In the genomic region with DNA sequence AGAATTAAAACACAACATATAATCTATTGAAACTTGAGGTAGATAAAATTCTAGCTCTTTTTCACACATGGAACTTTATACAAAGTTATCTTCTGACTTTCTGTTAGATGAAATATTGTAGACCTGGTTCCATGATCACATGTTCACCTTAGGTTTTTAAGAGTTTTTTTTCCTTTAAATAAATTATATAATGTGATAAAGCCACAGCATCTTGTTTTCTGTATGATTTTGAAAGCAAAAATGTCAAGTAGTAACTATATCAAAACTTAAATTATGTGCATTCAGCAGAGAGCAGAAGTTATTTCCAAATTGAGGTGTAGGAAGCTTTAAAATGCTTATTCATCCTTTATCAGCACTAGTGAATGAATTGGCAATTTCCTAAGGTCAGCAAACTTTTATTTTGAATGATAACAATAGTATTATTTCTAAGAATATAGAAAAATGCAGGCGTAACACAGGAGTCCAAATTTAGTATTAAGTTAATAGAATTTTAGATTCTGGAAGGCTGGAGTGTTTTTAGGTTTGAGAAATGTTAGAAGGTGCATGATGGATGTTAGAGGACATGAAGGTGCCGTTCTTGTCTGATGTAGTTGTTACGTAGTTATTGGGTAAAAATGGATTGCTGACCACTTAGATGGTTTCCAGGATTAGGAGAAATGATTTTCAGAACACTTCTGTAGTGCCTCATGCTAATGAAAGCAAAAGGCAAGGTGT, we compare ENCODE assay signal across 1 cellular context.
A peak's percentile ranks its signal among the peaks of the same experiment; 100 is the strongest.
TF ChIP-seq lines count a peak whose summit lies in the region.

No MANE protein-coding gene starts in this region.

TF ChIP-seq in K562, 482 proteins besides CTCF, POLR2A, EP300 and RAD21 (continued from another document and continues in another):
- peak; percentile 48 for TF ChIP-seq HDAC3 (IDR thresholded peaks at IDR 0.05; ENCODE audit: borderline replicate concordance, partially characterized antibody)
- TF ChIP-seq CREB1 (IDR thresholded peaks at IDR 0.05): no peak
- no peak for TF ChIP-seq CREB1 (CRISPR knock-in tag; IDR thresholded peaks at IDR 0.05)
- TF ChIP-seq, protein P1, sequence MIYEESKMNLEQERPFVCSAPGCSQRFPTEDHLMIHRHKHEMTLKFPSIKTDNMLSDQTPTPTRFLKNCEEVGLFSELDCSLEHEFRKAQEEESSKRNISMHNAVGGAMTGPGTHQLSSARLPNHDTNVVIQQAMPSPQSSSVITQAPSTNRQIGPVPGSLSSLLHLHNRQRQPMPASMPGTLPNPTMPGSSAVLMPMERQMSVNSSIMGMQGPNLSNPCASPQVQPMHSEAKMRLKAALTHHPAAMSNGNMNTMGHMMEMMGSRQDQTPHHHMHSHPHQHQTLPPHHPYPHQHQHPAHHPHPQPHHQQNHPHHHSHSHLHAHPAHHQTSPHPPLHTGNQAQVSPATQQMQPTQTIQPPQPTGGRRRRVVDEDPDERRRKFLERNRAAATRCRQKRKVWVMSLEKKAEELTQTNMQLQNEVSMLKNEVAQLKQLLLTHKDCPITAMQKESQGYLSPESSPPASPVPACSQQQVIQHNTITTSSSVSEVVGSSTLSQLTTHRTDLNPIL (CRISPR knock-in tag; IDR thresholded peaks at IDR 0.05): no peak
- TF ChIP-seq CREM (IDR thresholded peaks at IDR 0.05; ENCODE audit: low read depth): peak; percentile 59
- no peak for TF ChIP-seq KLF16 (IDR thresholded peaks at IDR 0.05)
- TF ChIP-seq BRD9 (IDR thresholded peaks at IDR 0.05; ENCODE audit: low read depth, partially characterized antibody): peak; percentile 6
- TF ChIP-seq SMARCE1 (IDR thresholded peaks at IDR 0.05): peak; percentile 84
- no peak for TF ChIP-seq ZNF263 (CRISPR knock-in tag; IDR thresholded peaks at IDR 0.05; ENCODE audit: borderline replicate concordance)
- TF ChIP-seq SOX6 (IDR thresholded peaks at IDR 0.05): peak; percentile 53; the same call in 1 of the 2 replicates
- TF ChIP-seq MAFF (IDR thresholded peaks at IDR 0.05; ENCODE audit: low read length): peak; percentile 98
- TF ChIP-seq, protein P2, sequence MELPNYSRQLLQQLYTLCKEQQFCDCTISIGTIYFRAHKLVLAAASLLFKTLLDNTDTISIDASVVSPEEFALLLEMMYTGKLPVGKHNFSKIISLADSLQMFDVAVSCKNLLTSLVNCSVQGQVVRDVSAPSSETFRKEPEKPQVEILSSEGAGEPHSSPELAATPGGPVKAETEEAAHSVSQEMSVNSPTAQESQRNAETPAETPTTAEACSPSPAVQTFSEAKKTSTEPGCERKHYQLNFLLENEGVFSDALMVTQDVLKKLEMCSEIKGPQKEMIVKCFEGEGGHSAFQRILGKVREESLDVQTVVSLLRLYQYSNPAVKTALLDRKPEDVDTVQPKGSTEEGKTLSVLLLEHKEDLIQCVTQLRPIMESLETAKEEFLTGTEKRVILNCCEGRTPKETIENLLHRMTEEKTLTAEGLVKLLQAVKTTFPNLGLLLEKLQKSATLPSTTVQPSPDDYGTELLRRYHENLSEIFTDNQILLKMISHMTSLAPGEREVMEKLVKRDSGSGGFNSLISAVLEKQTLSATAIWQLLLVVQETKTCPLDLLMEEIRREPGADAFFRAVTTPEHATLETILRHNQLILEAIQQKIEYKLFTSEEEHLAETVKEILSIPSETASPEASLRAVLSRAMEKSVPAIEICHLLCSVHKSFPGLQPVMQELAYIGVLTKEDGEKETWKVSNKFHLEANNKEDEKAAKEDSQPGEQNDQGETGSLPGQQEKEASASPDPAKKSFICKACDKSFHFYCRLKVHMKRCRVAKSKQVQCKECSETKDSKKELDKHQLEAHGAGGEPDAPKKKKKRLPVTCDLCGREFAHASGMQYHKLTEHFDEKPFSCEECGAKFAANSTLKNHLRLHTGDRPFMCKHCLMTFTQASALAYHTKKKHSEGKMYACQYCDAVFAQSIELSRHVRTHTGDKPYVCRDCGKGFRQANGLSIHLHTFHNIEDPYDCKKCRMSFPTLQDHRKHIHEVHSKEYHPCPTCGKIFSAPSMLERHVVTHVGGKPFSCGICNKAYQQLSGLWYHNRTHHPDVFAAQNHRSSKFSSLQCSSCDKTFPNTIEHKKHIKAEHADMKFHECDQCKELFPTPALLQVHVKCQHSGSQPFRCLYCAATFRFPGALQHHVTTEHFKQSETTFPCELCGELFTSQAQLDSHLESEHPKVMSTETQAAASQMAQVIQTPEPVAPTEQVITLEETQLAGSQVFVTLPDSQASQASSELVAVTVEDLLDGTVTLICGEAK (IDR thresholded peaks at IDR 0.05): peak; percentile 32; the same call in 1 of the 2 replicates
- TF ChIP-seq, protein P2 (CRISPR knock-in tag; IDR thresholded peaks at IDR 0.05): no peak
- no peak for TF ChIP-seq ZKSCAN8 (CRISPR knock-in tag; IDR thresholded peaks at IDR 0.05)
- TF ChIP-seq, protein P3, sequence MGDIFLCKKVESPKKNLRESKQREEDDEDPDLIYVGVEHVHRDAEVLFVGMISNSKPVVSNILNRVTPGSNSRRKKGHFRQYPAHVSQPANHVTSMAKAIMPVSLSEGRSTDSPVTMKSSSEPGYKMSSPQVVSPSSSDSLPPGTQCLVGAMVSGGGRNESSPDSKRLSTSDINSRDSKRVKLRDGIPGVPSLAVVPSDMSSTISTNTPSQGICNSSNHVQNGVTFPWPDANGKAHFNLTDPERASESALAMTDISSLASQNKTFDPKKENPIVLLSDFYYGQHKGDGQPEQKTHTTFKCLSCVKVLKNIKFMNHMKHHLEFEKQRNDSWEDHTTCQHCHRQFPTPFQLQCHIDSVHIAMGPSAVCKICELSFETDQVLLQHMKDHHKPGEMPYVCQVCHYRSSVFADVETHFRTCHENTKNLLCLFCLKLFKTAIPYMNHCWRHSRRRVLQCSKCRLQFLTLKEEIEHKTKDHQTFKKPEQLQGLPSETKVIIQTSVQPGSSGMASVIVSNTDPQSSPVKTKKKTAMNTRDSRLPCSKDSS (IDR thresholded peaks at IDR 0.05; ENCODE audit: low read depth, partially characterized antibody): no peak
- TF ChIP-seq, protein P4, sequence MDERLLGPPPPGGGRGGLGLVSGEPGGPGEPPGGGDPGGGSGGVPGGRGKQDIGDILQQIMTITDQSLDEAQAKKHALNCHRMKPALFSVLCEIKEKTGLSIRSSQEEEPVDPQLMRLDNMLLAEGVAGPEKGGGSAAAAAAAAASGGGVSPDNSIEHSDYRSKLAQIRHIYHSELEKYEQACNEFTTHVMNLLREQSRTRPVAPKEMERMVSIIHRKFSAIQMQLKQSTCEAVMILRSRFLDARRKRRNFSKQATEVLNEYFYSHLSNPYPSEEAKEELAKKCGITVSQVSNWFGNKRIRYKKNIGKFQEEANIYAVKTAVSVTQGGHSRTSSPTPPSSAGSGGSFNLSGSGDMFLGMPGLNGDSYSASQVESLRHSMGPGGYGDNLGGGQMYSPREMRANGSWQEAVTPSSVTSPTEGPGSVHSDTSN (CRISPR knock-in tag; IDR thresholded peaks at IDR 0.05; ENCODE audit: low read depth): no peak
- TF ChIP-seq, protein P4 (tag; conservative IDR thresholded peaks at IDR 0.05; ENCODE audit: low read depth): 0 out of 2 replicates have a peak, but pooled peaks have one; percentile 11
- 0 out of 2 replicates have a peak, but pooled peaks have one; percentile 64 for TF ChIP-seq NBN (IDR thresholded peaks at IDR 0.05; ENCODE audit: low read depth)
- TF ChIP-seq, protein P5, sequence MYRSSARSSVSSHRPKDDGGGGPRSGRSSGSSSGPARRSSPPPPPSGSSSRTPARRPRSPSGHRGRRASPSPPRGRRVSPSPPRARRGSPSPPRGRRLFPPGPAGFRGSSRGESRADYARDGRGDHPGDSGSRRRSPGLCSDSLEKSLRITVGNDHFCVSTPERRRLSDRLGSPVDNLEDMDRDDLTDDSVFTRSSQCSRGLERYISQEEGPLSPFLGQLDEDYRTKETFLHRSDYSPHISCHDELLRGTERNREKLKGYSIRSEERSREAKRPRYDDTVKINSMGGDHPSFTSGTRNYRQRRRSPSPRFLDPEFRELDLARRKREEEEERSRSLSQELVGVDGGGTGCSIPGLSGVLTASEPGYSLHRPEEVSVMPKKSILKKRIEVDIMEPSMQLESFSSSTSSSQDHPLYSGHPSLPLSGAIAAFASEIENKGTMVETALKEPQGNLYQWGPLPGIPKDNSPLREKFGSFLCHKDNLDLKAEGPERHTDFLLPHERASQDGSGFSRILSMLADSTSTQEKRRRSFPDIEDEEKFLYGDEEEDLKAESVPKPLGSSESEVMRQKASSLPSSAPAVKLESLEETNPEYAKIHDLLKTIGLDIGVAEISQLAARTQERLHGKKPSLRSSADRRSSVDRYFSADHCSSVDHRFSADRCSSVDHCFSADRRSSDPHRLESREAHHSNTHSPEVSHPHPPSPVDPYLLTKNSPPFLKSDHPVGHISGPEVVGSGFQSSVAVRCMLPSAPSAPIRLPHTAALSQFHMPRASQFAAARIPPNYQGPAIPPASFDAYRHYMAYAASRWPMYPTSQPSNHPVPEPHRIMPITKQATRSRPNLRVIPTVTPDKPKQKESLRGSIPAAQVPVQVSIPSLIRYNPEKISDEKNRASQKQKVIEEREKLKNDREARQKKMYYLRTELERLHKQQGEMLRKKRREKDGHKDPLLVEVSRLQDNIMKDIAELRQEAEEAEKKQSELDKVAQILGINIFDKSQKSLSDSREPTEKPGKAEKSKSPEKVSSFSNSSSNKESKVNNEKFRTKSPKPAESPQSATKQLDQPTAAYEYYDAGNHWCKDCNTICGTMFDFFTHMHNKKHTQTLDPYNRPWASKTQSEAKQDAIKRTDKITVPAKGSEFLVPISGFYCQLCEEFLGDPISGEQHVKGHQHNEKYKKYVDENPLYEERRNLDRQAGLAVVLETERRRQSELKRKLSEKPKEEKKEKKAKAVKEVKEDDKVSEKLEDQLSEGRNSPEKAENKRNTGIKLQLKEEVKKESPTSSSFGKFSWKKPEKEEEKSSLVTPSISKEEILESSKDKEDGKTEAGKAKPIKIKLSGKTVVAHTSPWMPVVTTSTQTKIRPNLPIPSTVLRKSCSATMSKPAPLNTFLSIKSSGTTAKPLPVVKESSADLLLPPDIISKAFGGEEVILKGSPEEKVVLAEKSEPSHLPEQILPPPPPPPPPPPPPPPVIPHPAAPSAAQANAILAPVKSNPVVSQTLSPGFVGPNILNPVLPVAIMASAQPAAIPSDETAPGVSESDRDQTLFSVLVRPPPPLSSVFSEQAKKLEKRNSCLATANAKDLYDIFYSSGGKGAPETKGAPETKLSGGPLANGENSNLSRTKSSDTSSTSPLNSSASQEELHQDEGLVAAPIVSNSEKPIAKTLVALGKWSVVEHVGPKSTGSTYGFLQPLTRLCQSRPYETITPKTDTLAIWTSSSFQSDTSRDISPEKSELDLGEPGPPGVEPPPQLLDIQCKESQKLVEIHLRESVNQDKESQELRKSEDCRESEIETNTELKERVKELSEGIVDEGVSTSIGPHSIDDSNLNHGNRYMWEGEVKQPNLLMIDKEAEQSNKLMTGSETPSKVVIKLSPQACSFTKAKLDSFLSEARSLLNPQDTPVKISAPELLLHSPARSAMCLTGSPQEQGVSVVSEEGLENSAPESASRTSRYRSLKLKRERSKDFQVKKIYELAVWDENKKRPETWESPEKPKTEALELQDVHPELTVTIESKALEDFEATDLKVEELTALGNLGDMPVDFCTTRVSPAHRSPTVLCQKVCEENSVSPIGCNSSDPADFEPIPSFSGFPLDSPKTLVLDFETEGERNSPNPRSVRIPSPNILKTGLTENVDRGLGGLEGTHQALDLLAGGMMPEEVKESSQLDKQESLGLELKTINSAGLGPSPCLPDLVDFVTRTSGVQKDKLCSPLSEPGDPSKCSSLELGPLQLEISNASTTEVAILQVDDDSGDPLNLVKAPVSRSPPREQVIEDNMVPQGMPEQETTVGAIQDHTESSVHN (IDR thresholded peaks at IDR 0.05; ENCODE audit: borderline replicate concordance in 1 of 2, low read depth in 1 of 2): peak; percentile 33 to 74; a peak in 1 of 4 replicates
- no peak for TF ChIP-seq GABPA (tag; conservative IDR thresholded peaks at IDR 0.05; ENCODE audit: low read depth)
- peak; percentile 84 for TF ChIP-seq ARID1B (IDR thresholded peaks at IDR 0.05)
